In the genomic region with DNA sequence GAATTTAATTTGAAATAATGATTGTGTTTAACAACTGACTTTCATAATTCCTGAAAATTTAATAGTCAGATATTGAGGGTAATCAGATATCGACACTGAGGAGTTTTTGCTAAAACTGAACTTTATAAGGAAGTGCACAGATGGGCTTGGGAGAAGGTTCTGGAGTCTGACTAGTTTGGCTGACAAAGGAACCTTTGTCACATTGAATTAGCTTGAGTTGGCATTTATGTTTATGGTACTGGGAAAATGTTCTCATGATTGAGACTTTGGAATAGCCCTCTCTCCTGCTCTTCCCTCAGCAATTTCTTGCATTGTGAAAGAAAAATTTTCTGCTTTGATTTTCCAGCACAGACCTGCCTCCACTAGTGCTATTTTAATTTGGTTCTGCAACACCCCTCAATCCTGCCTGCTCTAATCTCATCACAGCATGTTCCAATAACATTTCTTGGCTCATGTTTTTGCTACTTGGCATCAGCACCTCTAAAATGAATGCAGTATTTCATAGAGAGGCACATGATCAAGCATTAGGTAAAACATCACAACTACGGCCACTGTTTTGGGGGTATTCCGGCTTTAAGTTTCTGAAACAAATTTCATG, we compare ENCODE assay signal across 18 cellular contexts.
A peak's percentile ranks its signal among the peaks of the same experiment; 100 is the strongest.
DNase-seq lines count a peak whose midpoint lies in the region; ATAC-seq and FAIRE-seq lines count a peak whose summit lies in the region.
"Had no signal": no experiment of that assay in that cellular context is flagged by ENCODE, and none has a peak within 500 bp of the region (broad histone marks: within the 10 kb centered on the region; RNA-seq: fewer than 3 reads in every experiment).

No MANE protein-coding gene starts in this region.

- ATAC-seq in HG02678 (IDR thresholded peaks at IDR 0.05; ENCODE audit: unreplicated experiment) (peak; percentile 36), aorta (ENCODE audit: low FRiP score) (no peak)
- ATAC-seq: body of pancreas, psoas muscle had no signal

- no peak overlapping the region for H3K4me3 ChIP-seq in small intestine (ENCODE audit: low read depth in 1 of 2, low read length in 2 of 2)
- H3K4me3 ChIP-seq in aorta (ENCODE audit: low read length in 2 of 2): no peak overlapping the region
- H3K4me3 ChIP-seq: body of pancreas, psoas muscle, stomach had no signal

- DNase-seq in inferior parietal cortex (ENCODE audit: extremely low spot score) (peak; percentile 69), small intestine (peak; percentile 3), aorta (no peak), NCI-H526 (lab: John Stamatoyannopoulos, UW) (no peak)
- no peak for DNase-seq in central memory CD4-positive, alpha-beta T cell
- DNase-seq: body of pancreas, HCEC 1CT, IMR-90, NCI-H1436, NCI-H524, psoas muscle, stomach had no signal

- H3K27me3 ChIP-seq in small intestine (ENCODE audit: control insufficient read depth in 2 of 2, insufficient read depth in 2 of 2, low read length in 2 of 2) (no peaks in the 10 kb centered on the region), aorta (ENCODE audit: control insufficient read depth in 1 of 2, insufficient read depth in 2 of 2, low read length in 1 of 2) (no peaks in the 10 kb centered on the region)
- H3K27me3 ChIP-seq: body of pancreas, stomach had no signal

- intact Hi-C loops in aorta (cut with DNase I): no loop called here

- 26 to 66% (median 41%) methylated on average over 3 of the region's 3 CpGs for WGBS in small intestine, 3 donors
- 55 to 67% methylated on average over 3 of the region's 3 CpGs for WGBS in aorta, 2 donors

- H3K27ac ChIP-seq in small intestine (ENCODE audit: low read depth in 1 of 2, low read length in 1 of 2) (no peak overlapping the region), aorta (ENCODE audit: low read depth in 1 of 2, low read length in 2 of 2) (no peak overlapping the region)
- H3K27ac ChIP-seq: body of pancreas, C4-2B, psoas muscle, stomach, VCaP had no signal

- no peaks in the 10 kb centered on the region for H3K36me3 ChIP-seq in small intestine (ENCODE audit: control insufficient read depth in 2 of 2, insufficient read depth in 2 of 2, low read length in 2 of 2)
- no peaks in the 10 kb centered on the region for H3K36me3 ChIP-seq in aorta (ENCODE audit: control insufficient read depth in 1 of 2, insufficient read depth in 2 of 2, low read length in 1 of 2)
- H3K36me3 ChIP-seq: stomach had no signal

- H3K4me1 ChIP-seq in small intestine (ENCODE audit: control insufficient read depth in 2 of 2, insufficient read depth in 1 of 2, low read depth in 1 of 2, low read length in 1 of 2) (no peaks in the 10 kb centered on the region), aorta (ENCODE audit: control insufficient read depth in 1 of 2, insufficient read depth in 2 of 2, low read length in 2 of 2) (no peaks in the 10 kb centered on the region)
- H3K4me1 ChIP-seq: body of pancreas, psoas muscle had no signal

- H3K9me3 ChIP-seq in small intestine (ENCODE audit: control insufficient read depth, low read depth) (no peaks in the 10 kb centered on the region), aorta (ENCODE audit: control insufficient read depth, low read length) (no peaks in the 10 kb centered on the region)
- H3K9me3 ChIP-seq: body of pancreas, psoas muscle, stomach had no signal

- FAIRE-seq in colon (lab: Jason Lieb, UNC) (peak; percentile 38), small intestine (lab: Jason Lieb, UNC) (no peak)
- FAIRE-seq: endothelial cell of umbilical vein, RCC 7860 had no signal

Comparison
In these comparisons a context has a peak if more than half of its experiments do, and no peak if none do; other contexts are left out.
1. DNase-seq: peak in inferior parietal cortex (single experiment) and small intestine (single experiment); none in central memory CD4-positive, alpha-beta T cell (single experiment), aorta (0 of 2) and NCI-H526 (0 of 2).